Comparison of ENCODE assay signal across 25 cellular contexts in the genomic region with DNA sequence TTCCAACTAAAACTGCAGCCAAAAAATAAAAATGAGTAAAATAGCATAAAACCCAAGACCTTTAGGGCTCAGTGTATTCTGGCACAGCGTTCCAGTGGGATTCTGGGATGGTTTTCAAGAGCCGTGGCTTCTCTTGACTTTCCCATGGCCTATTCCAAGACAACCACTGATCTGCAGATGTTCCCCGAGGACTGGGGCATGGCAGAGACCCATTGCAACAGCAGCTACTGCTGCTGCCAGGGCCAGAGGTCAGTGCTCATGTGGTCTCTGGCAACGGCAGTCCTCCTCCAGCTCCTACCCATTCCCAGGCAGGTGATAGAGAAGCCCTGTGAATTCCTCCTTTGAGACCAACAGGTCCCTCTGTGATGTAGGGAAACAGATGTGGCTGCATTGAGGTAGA. TPM values are rescaled to one million over a fixed set of nuclear protein-coding genes. Genes with fewer than 3 reads are reported as not detected.
DNase-seq lines count a peak whose midpoint lies in the region; ATAC-seq and TF ChIP-seq lines count a peak whose summit lies in the region.
"Had no signal": no experiment of that assay in that cellular context is flagged by ENCODE, and none has a peak within 500 bp of the region (broad histone marks: within the 10 kb centered on the region; RNA-seq: fewer than 3 reads in every experiment).

No MANE protein-coding gene starts in this region.

- peaks cover 2 to 13% of the 10 kb centered on the region in 2 donors for H3K4me1 ChIP-seq in right atrium auricular region
- H3K4me1 ChIP-seq in aorta (ENCODE audit: control insufficient read depth in 1 of 2, insufficient read depth in 2 of 2, low read length in 2 of 2), result peaks cover 0 to 1% of the 10 kb centered on the region in 2 donors
- H3K4me1 ChIP-seq in Caco-2, result no peaks in the 10 kb centered on the region

- H3K27ac ChIP-seq in right atrium auricular region (no peak overlapping the region), aorta (ENCODE audit: low read depth in 1 of 2, low read length in 2 of 2) (peak overlapping the region in 1 of 2 donors; percentile 30)
- H3K27ac ChIP-seq: 22Rv1, BLaER1, HL-60, RWPE1 had no signal

- H3K4me3 ChIP-seq in right atrium auricular region (no peak overlapping the region), aorta (ENCODE audit: low read length in 2 of 2) (no peak overlapping the region), Caco-2 (ENCODE audit: low read depth, low read length) (no peak overlapping the region)
- H3K4me3 ChIP-seq: BLaER1 had no signal

- ATAC-seq in Right ventricle myocardium inferior (peak; percentile 53), left cardiac atrium (peak; percentile 9 to 77), aorta (ENCODE audit: low FRiP score) (peak; percentile 59)

- CTCF ChIA-PET in Caco-2 (lab: Charles Lee), result no interaction called here

- H3K9me3 Mint-ChIP-seq in Caco-2 (ENCODE audit: unreplicated experiment), result no peaks in the 10 kb centered on the region
- peaks cover 3% of the 10 kb centered on the region for H3K9me3 Mint-ChIP-seq in glutamatergic neuron (ENCODE audit: unreplicated experiment)

- H3K4me1 Mint-ChIP-seq in Caco-2 (ENCODE audit: low read depth, unreplicated experiment) (no peaks in the 10 kb centered on the region), glutamatergic neuron (ENCODE audit: low read depth, unreplicated experiment) (no peaks in the 10 kb centered on the region)
- H3K4me1 Mint-ChIP-seq: CD4-positive, alpha-beta memory T cell had no signal

- H3K4me3 Mint-ChIP-seq in Caco-2 (ENCODE audit: unreplicated experiment) (no peak overlapping the region), glutamatergic neuron (ENCODE audit: unreplicated experiment) (no peak overlapping the region)
- H3K4me3 Mint-ChIP-seq: CD4-positive, alpha-beta memory T cell had no signal

- H3K27ac Mint-ChIP-seq in Caco-2 (ENCODE audit: unreplicated experiment) (no peak overlapping the region), glutamatergic neuron (ENCODE audit: unreplicated experiment) (no peak overlapping the region)
- H3K27ac Mint-ChIP-seq: CD4-positive, alpha-beta memory T cell had no signal

- H3K9me3 ChIP-seq in right atrium auricular region (no peaks in the 10 kb centered on the region), aorta (ENCODE audit: control insufficient read depth, low read length) (no peaks in the 10 kb centered on the region), Caco-2 (no peaks in the 10 kb centered on the region)
- H3K9me3 ChIP-seq: BLaER1 had no signal

- no TSS peak for BruUV-seq in Caco-2 (replicated peaks; lab: Mats Ljungman, UMichigan)

- DNase-seq in Right ventricle myocardium inferior (ENCODE audit: missing footprints) (no peak), right atrium auricular region (ENCODE audit: low spot score) (no peak), left cardiac atrium (no peak), myocyte (ENCODE audit: low read depth) (peak; percentile 34), aorta (peak in 1 of 2 donors; percentile 66), Caco-2 (no peak), NCI-H1436 treated with DMSO at 0.1 percent for 48 hours (lab: John Stamatoyannopoulos, UW) (no peak), glutamatergic neuron (no peak)
- DNase-seq: ACHN; CD4-positive, alpha-beta memory T cell; GOT3; HCEC 1CT; KBM-7; MM.1S; NCI-H1048; NCI-H1436; NCI-H1930; NCI-H2227 treated with DMSO at 0.1 percent for 48 hours; NCI-H510A; NCI-H748 treated with DMSO at 0.1 percent for 48 hours had no signal

- no peak for TF ChIP-seq CTCF in right atrium auricular region (IDR thresholded peaks at IDR 0.05)
- TF ChIP-seq CTCF in Caco-2 (IDR thresholded peaks at IDR 0.05; ENCODE audit: insufficient read depth in 1 of 2, low read depth in 1 of 2, low read length in 1 of 2, severe bottlenecking in 1 of 2, unreplicated experiment in 1 of 2), result no peak
- no peak for TF ChIP-seq CTCF in glutamatergic neuron (IDR thresholded peaks at IDR 0.05; ENCODE audit: partially characterized antibody, unreplicated experiment)

- 4 to 6% methylated on average over 4 of the region's 4 CpGs for WGBS in aorta, 2 donors

- POLR2A ChIA-PET in Caco-2 (lab: Charles Lee), result no interaction called here

- H3K36me3 ChIP-seq in right atrium auricular region (no peaks in the 10 kb centered on the region), aorta (ENCODE audit: control insufficient read depth in 1 of 2, insufficient read depth in 2 of 2, low read length in 1 of 2) (no peaks in the 10 kb centered on the region), Caco-2 (ENCODE audit: control insufficient read depth, insufficient read depth, low read length) (no peaks in the 10 kb centered on the region)
- H3K36me3 ChIP-seq: BLaER1 had no signal

- H3K36me3 Mint-ChIP-seq in Caco-2 (ENCODE audit: insufficient read depth, unreplicated experiment) (no peaks in the 10 kb centered on the region), glutamatergic neuron (ENCODE audit: unreplicated experiment) (no peaks in the 10 kb centered on the region)
- H3K36me3 Mint-ChIP-seq: CD4-positive, alpha-beta memory T cell had no signal

- H3K27me3 Mint-ChIP-seq in Caco-2 (ENCODE audit: insufficient read depth, unreplicated experiment), result no peaks in the 10 kb centered on the region
- H3K27me3 Mint-ChIP-seq in glutamatergic neuron (ENCODE audit: unreplicated experiment), result no peaks in the 10 kb centered on the region

- intact Hi-C loops in Right ventricle myocardium inferior (cut with DNase I), result loop anchor here (5.0 kb wide), 1 partner anchor 136 kb away; a partner anchor contains a TSS
- intact Hi-C loops in left cardiac atrium (cut with DNase I), result no loop called here
- intact Hi-C loops in aorta (cut with DNase I), result loop anchor here in 1 of 2 donors (10.0 kb wide), 1 partner anchor 272 kb away; no protein-coding TSS in a partner anchor
- intact Hi-C loops in Caco-2 (cut with micrococcal nuclease; ENCODE audit: unreplicated experiment), result no loop called here

- H3K27me3 ChIP-seq in right atrium auricular region (no peaks in the 10 kb centered on the region), aorta (ENCODE audit: control insufficient read depth in 1 of 2, insufficient read depth in 2 of 2, low read length in 1 of 2) (no peaks in the 10 kb centered on the region), Caco-2 (replicated peaks; ENCODE audit: control insufficient read depth, insufficient read depth, low read length) (no peaks in the 10 kb centered on the region)
- H3K27me3 ChIP-seq: BLaER1 had no signal

RNA-seq across cellular contexts. Expression of a gene that starts 26.8 kb away (rescaled TPM):
- total RNA-seq in Right ventricle myocardium inferior (not detected), right atrium auricular region (not detected), left cardiac atrium (not detected), myocyte (not detected in 2 replicates), aorta (not detected), Caco-2 (2022) (not detected in 2 replicates), glutamatergic neuron (ENCODE audit: unreplicated experiment) (not detected)
- polyA plus RNA-seq in myocyte (2012), result not detected
- polyA plus RNA-seq in aorta, result not detected
- total RNA-seq: CD4-positive, alpha-beta memory T cell; HT-29 had no signal
- polyA plus RNA-seq: CD4-positive, alpha-beta memory T cell had no signal
